In the genomic region with DNA sequence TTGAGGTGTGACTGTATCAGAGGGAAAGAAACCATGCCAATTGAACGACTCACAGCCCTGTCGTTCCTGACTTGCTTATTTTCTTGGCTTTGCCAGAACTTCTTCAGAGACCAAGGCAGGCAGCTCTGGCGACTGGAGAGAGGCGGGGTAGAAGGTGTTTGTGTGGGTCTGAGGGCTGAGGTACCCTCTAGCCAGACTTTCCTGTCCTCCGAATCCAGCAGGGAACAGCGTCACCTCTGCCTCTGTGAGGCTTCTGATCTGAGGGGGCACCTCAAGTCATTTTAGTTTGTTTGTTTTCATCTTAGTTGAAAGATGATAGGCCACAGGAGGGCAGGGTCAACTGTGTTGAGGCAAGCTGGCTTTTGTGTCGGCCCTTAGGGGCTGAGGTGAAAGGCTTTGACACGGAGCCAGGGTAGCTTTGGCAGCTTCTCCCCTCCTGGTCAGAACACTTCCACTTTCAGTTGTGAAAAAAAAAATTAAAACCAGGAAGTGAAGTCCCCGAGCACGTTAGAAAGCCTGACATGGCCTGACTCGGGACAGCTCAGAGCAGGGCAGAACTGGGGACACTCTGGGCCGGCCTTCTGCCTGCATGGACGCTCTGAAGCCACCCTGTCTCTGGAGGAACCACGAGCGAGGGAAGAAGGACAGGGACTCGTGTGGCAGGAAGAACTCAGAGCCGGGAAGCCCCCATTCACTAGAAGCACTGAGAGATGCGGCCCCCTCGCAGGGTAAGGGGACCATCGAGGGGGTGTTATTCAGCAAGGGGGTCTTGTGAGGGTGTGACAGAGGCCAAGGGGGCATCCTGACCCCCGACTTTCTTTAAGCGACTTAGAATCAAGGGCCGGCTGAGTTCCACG, we compare ENCODE assay signal across 8 cellular contexts. TPM values are rescaled to one million over a fixed set of nuclear protein-coding genes. Genes with fewer than 3 reads are reported as not detected.
A peak's percentile ranks its signal among the peaks of the same experiment; 100 is the strongest.
DNase-seq lines count a peak whose midpoint lies in the region; ATAC-seq and TF ChIP-seq lines count a peak whose summit lies in the region.

No MANE protein-coding gene starts in this region.

- no peaks in the 10 kb centered on the region for H4K20me1 ChIP-seq in Loucy (ENCODE audit: insufficient read depth, low read length, poor library complexity, severe bottlenecking)
- no peaks in the 10 kb centered on the region for H4K20me1 ChIP-seq in osteoblast (ENCODE audit: insufficient read depth, low read length)

- H3K36me3 Mint-ChIP-seq in activated CD4-positive, alpha-beta memory T cell treated with anti-CD3 and anti-CD28 coated beads for 36 hours, result peaks cover 20% of the 10 kb centered on the region

- H3K27me3 ChIP-seq in Loucy (ENCODE audit: insufficient read depth, low read length, poor library complexity, severe bottlenecking) (no peaks in the 10 kb centered on the region), esophagus squamous epithelium (no peaks in the 10 kb centered on the region), osteoblast (ENCODE audit: insufficient read depth, low read length) (no peaks in the 10 kb centered on the region)

- WGBS in esophagus squamous epithelium, 2 donors, result 20 to 22% methylated on average over 18 to 20 of the region's 24 CpGs

- H3K4me2 ChIP-seq in Loucy (ENCODE audit: low read depth, low read length, poor library complexity, severe bottlenecking) (peak overlapping the region; percentile 84), osteoblast (ENCODE audit: insufficient read depth, low read length) (peak overlapping the region; percentile 71)

- CTCF ChIA-PET in activated CD4-positive, alpha-beta memory T cell treated with anti-CD3 and anti-CD28 coated beads for 36 hours (lab: Charles Lee), result interaction anchor here (0.9 to 2.6 kb wide), 8 partner anchors 9 to 239 kb away, joined by 3 to 9 read pairs (median 4); no protein-coding TSS in a partner anchor

- POLR2A ChIA-PET in activated CD4-positive, alpha-beta memory T cell treated with anti-CD3 and anti-CD28 coated beads for 36 hours (lab: Charles Lee), result interaction anchor here (0.5 to 2.8 kb wide), 8 partner anchors 11 to 167 kb away, joined by 3 to 21 read pairs (median 4); partner anchors contain the start of gene VTI1A

- peak overlapping the region; percentile 91 for H3K9ac ChIP-seq in Loucy (ENCODE audit: low read depth, low read length, poor library complexity, severe bottlenecking)

- H3K4me1 ChIP-seq in Loucy (ENCODE audit: insufficient read depth, low read length, poor library complexity, severe bottlenecking), result peaks cover 22% of the 10 kb centered on the region
- peaks cover 9 to 34% (median 11%) of the 10 kb centered on the region in 3 donors for H3K4me1 ChIP-seq in esophagus squamous epithelium
- H3K4me1 ChIP-seq in osteoblast (ENCODE audit: insufficient read depth, low read length), result peaks cover 18% of the 10 kb centered on the region

- H3K4me3 Mint-ChIP-seq in activated CD4-positive, alpha-beta memory T cell treated with anti-CD3 and anti-CD28 coated beads for 36 hours, result peak overlapping the region; percentile 94

- H3K27ac ChIP-seq in esophagus squamous epithelium (peak overlapping the region; percentile 79 to 85 (median 81)), osteoblast (ENCODE audit: low read depth, low read length) (peak overlapping the region; percentile 37)

- H3K9me3 ChIP-seq in Loucy (ENCODE audit: insufficient read depth, low read depth, low read length) (no peaks in the 10 kb centered on the region), esophagus squamous epithelium (no peaks in the 10 kb centered on the region), osteoblast (ENCODE audit: low read depth, low read length) (no peaks in the 10 kb centered on the region)

- H3K27me3 Mint-ChIP-seq in activated CD4-positive, alpha-beta memory T cell treated with anti-CD3 and anti-CD28 coated beads for 36 hours, result no peaks in the 10 kb centered on the region

- H3K36me3 ChIP-seq in Loucy (ENCODE audit: insufficient read depth, low read length) (no peaks in the 10 kb centered on the region), esophagus squamous epithelium (no peaks in the 10 kb centered on the region), osteoblast (ENCODE audit: insufficient read depth, low read length) (no peaks in the 10 kb centered on the region)

- peak overlapping the region; percentile 95 for H3K27ac Mint-ChIP-seq in activated CD4-positive, alpha-beta memory T cell treated with anti-CD3 and anti-CD28 coated beads for 36 hours

- H3K4me3 ChIP-seq in Loucy (ENCODE audit: low read length, poor library complexity, severe bottlenecking) (peak overlapping the region; percentile 84), esophagus squamous epithelium (peak overlapping the region; percentile 39 to 68 (median 52)), osteoblast (ENCODE audit: insufficient read depth, low read length) (peak overlapping the region; percentile 55)

- H3F3A ChIP-seq in Loucy (ENCODE audit: low read depth), result no peaks in the 10 kb centered on the region

- H3K79me2 ChIP-seq in Loucy (ENCODE audit: insufficient read depth, low read length) (peaks cover 11% of the 10 kb centered on the region), osteoblast (ENCODE audit: insufficient read depth, low read length) (no peaks in the 10 kb centered on the region)

- intact Hi-C loops in activated CD4-positive, alpha-beta memory T cell treated with anti-CD3 and anti-CD28 coated beads for 36 hours (cut with micrococcal nuclease), result loop anchor here (1.0 to 5.0 kb wide), 3 partner anchors 13 to 194 kb away; partner anchors contain the start of genes GPAM, VTI1A and ZDHHC6
- intact Hi-C loops in esophagus squamous epithelium (cut with DNase I), result no loop called here

- no peaks in the 10 kb centered on the region for H3K9me2 ChIP-seq in Loucy (replicated peaks; ENCODE audit: low read depth, low read length)

- ATAC-seq in GM21723 (IDR thresholded peaks at IDR 0.05; ENCODE audit: unreplicated experiment), result peak; percentile 86

- peak; percentile 82 for DNase-seq in GM10266 (ENCODE audit: extremely low spot score)
- DNase-seq in activated CD4-positive, alpha-beta memory T cell treated with anti-CD3 and anti-CD28 coated beads for 36 hours, result peak; percentile 58
- DNase-seq in esophagus squamous epithelium (lab: John Stamatoyannopoulos, UW), result no peak
- DNase-seq in osteoblast (ENCODE audit: insufficient read length, low spot score, missing footprints), result peak; percentile 85
- no peak for DNase-seq in DMS153 (lab: John Stamatoyannopoulos, UW)
- DNase-seq in NCI-H146 treated with DMSO at 0.1 percent for 48 hours (lab: John Stamatoyannopoulos, UW; ENCODE audit: unreplicated experiment), result no peak

- H3K4me1 Mint-ChIP-seq in activated CD4-positive, alpha-beta memory T cell treated with anti-CD3 and anti-CD28 coated beads for 36 hours (ENCODE audit: low read depth), result peaks cover 57% of the 10 kb centered on the region

- H2AFZ ChIP-seq in Loucy (ENCODE audit: low read length), result peak overlapping the region; percentile 97
- peak overlapping the region; percentile 98 for H2AFZ ChIP-seq in osteoblast (ENCODE audit: low read length)

- no peak for TF ChIP-seq CTCF in GM10266 (IDR thresholded peaks at IDR 0.05; ENCODE audit: control insufficient read depth, insufficient read depth, low read depth, missing control alignments)
- TF ChIP-seq CTCF in Loucy (conservative IDR thresholded peaks at IDR 0.05; ENCODE audit: low read length), result no peak
- TF ChIP-seq CTCF in esophagus squamous epithelium (IDR thresholded peaks at IDR 0.05), result peak in 1 of 6 experiments; percentile 7
- TF ChIP-seq CTCF in osteoblast (IDR thresholded peaks at IDR 0.05; ENCODE audit: extremely low read depth, low read depth, low read length), result no peak

- peak in 1 of 4 donors; percentile 41 for TF ChIP-seq POLR2A in esophagus squamous epithelium (IDR thresholded peaks at IDR 0.05)

- no peaks in the 10 kb centered on the region for H3K9me3 Mint-ChIP-seq in activated CD4-positive, alpha-beta memory T cell treated with anti-CD3 and anti-CD28 coated beads for 36 hours

RNA-seq across cellular contexts. Expression of gene ACSL5, which starts 2.0 kb away (rescaled TPM):
- 10 to 100 TPM; 30.1 to 32.9 TPM for total RNA-seq in activated CD4-positive, alpha-beta memory T cell treated with anti-CD3 and anti-CD28 coated beads for 36 hours
- total RNA-seq in esophagus squamous epithelium (10 to 100 TPM in 2 of 4 donors, 1 to 10 TPM in 2; 5.2 to 15.9 (median 8.2) TPM), osteoblast (5.1 and 8.0 TPM in 2 replicates)

Comparison
In these comparisons a context has a peak if more than half of its experiments do, and no peak if none do; other contexts are left out.
1. DNase-seq: peak in GM10266 (single experiment), activated CD4-positive, alpha-beta memory T cell treated with anti-CD3 and anti-CD28 coated beads for 36 hours (single experiment) and osteoblast (single experiment); none in esophagus squamous epithelium (single experiment), DMS153 (single experiment) and NCI-H146 treated with DMSO at 0.1 percent for 48 hours (single experiment).
2. Peak in every context shown above with its lines, with median percentiles within 50 percentile points of each other: H3K4me3 ChIP-seq.